9 cellular contexts compared by ENCODE assay signal in the genomic region with DNA sequence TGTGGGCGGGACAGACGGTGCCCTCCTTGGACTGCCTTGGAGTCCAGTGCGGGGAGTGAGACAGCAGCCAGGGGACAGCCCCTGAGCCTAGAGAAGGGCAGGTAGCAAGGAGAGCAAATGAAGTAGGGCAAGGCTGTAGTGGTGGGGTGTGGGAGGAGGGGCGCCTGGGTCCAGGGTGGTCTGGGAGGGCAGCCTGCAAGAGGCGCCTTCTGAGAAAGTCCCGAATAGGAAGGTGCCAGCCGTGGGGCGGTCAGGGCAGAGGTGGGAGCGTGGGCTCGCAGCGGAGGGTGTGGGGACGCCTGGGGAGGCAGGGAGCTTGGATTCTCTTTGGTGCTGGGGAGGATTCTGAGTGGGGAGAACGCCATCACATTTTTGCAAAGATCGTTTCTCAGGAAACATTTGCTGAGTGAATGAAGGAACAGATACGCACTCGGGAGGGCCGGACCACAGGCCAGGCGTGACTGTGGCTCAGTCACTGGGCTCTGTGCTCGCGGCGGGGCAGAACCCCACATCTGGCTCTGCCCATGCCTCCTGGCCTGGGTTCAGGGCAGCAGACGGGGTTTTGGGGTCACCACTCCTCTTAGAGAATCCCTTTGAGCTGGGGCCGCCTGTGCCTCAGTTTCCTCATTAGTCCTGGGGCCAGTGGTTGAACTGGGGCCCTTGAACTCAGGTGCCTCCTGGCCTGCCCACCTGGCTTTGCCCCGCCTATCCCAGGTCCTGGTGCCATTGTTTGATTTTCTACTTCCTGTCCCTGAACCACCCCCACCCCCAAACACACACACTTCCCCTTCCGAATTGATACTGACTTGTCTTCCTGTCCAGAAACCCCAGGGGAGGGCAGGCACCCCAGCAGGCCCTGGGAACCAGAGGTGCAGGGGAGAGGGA. TPM values are rescaled to one million over a fixed set of nuclear protein-coding genes. Genes with fewer than 3 reads are reported as not detected.
DNase-seq lines count a peak whose midpoint lies in the region; ATAC-seq and TF ChIP-seq lines count a peak whose summit lies in the region.
"Had no signal": no experiment of that assay in that cellular context is flagged by ENCODE, and none has a peak within 500 bp of the region (broad histone marks: within the 10 kb centered on the region; RNA-seq: fewer than 3 reads in every experiment).

No MANE protein-coding gene starts in this region.

- H3K27me3 ChIP-seq in Loucy (ENCODE audit: insufficient read depth, low read length, poor library complexity, severe bottlenecking) (no peaks in the 10 kb centered on the region), colonic mucosa (no peaks in the 10 kb centered on the region)

- H3K9me2 ChIP-seq in Loucy (replicated peaks; ENCODE audit: low read depth, low read length), result no peaks in the 10 kb centered on the region

- H3K9me3 Mint-ChIP-seq in activated naive CD8-positive, alpha-beta T cell treated with anti-CD3 and anti-CD28 coated beads, Interleukin-2, amount 50 U/mL, for 24 hours, result no peaks in the 10 kb centered on the region
- H3K9me3 Mint-ChIP-seq in nephron progenitor cell, result no peaks in the 10 kb centered on the region

- H3K4me1 Mint-ChIP-seq in activated naive CD8-positive, alpha-beta T cell treated with anti-CD3 and anti-CD28 coated beads, Interleukin-2, amount 50 U/mL, for 24 hours, result peaks cover 64% of the 10 kb centered on the region
- peaks cover 44% of the 10 kb centered on the region for H3K4me1 Mint-ChIP-seq in nephron progenitor cell

- H3F3A ChIP-seq in Loucy (ENCODE audit: low read depth), result no peaks in the 10 kb centered on the region

- DNase-seq in GF-D8 (lab: John Stamatoyannopoulos, UW) (peak; percentile 20), nephron progenitor cell (no peak), colonic mucosa (no peak), GM10266 (ENCODE audit: extremely low spot score) (no peak), ureter (ENCODE audit: low spot score) (no peak)
- DNase-seq in activated naive CD8-positive, alpha-beta T cell treated with anti-CD3 and anti-CD28 coated beads, Interleukin-2, amount 50 U/mL, for 24 hours, result no peak
- DNase-seq: NCI-H446 treated with DMSO at 0.1 percent for 48 hours had no signal

- peak overlapping the region; percentile 43 for H3K9ac ChIP-seq in Loucy (ENCODE audit: low read depth, low read length, poor library complexity, severe bottlenecking)
- H3K9ac ChIP-seq in colonic mucosa (ENCODE audit: low read depth in 2 of 2, low read length in 2 of 2), result no peak overlapping the region

- H3K27ac Mint-ChIP-seq in activated naive CD8-positive, alpha-beta T cell treated with anti-CD3 and anti-CD28 coated beads, Interleukin-2, amount 50 U/mL, for 24 hours, result peak overlapping the region; percentile 77
- peak overlapping the region; percentile 92 for H3K27ac Mint-ChIP-seq in nephron progenitor cell

- H3K4me2 ChIP-seq in Loucy (ENCODE audit: low read depth, low read length, poor library complexity, severe bottlenecking), result peak overlapping the region; percentile 54

- no peaks in the 10 kb centered on the region for H3K27me3 Mint-ChIP-seq in activated naive CD8-positive, alpha-beta T cell treated with anti-CD3 and anti-CD28 coated beads, Interleukin-2, amount 50 U/mL, for 24 hours
- no peaks in the 10 kb centered on the region for H3K27me3 Mint-ChIP-seq in nephron progenitor cell (ENCODE audit: low read depth, poor library complexity)

- intact Hi-C loops in colonic mucosa (cut with DNase I), result no loop called here

- peaks cover 28% of the 10 kb centered on the region; the same call in 1 of the 2 replicates for H3K79me2 ChIP-seq in Loucy (ENCODE audit: insufficient read depth, low read length)

- peaks cover 14% of the 10 kb centered on the region for H3K4me1 ChIP-seq in Loucy (ENCODE audit: insufficient read depth, low read length, poor library complexity, severe bottlenecking)
- H3K4me1 ChIP-seq in colonic mucosa, result no peaks in the 10 kb centered on the region

- no peak overlapping the region for H3K27ac ChIP-seq in colonic mucosa

- no peaks in the 10 kb centered on the region for H3K9me3 ChIP-seq in Loucy (ENCODE audit: insufficient read depth, low read depth, low read length)
- no peaks in the 10 kb centered on the region for H3K9me3 ChIP-seq in colonic mucosa

- H4K20me1 ChIP-seq in Loucy (ENCODE audit: insufficient read depth, low read length, poor library complexity, severe bottlenecking), result no peaks in the 10 kb centered on the region

- no peak overlapping the region for H2AFZ ChIP-seq in Loucy (ENCODE audit: low read length)

- no peak overlapping the region for H3K4me3 Mint-ChIP-seq in activated naive CD8-positive, alpha-beta T cell treated with anti-CD3 and anti-CD28 coated beads, Interleukin-2, amount 50 U/mL, for 24 hours
- H3K4me3 Mint-ChIP-seq in nephron progenitor cell, result no peak overlapping the region

- H3K36me3 ChIP-seq in Loucy (ENCODE audit: insufficient read depth, low read length) (peaks cover 4% of the 10 kb centered on the region; the same call in 1 of the 2 replicates), colonic mucosa (no peaks in the 10 kb centered on the region)

- no peaks in the 10 kb centered on the region for H3K36me3 Mint-ChIP-seq in activated naive CD8-positive, alpha-beta T cell treated with anti-CD3 and anti-CD28 coated beads, Interleukin-2, amount 50 U/mL, for 24 hours (ENCODE audit: low read depth)
- peaks cover 5% of the 10 kb centered on the region for H3K36me3 Mint-ChIP-seq in nephron progenitor cell (ENCODE audit: low read depth)

- no peak for ATAC-seq in activated naive CD8-positive, alpha-beta T cell treated with anti-CD3 and anti-CD28 coated beads, Interleukin-2, amount 50 U/mL, for 24 hours
- ATAC-seq in HG03432 (IDR thresholded peaks at IDR 0.05; ENCODE audit: unreplicated experiment), result no peak

- TF ChIP-seq CTCF in Loucy (conservative IDR thresholded peaks at IDR 0.05; ENCODE audit: low read length) (no peak), nephron progenitor cell (IDR thresholded peaks at IDR 0.05) (no peak), colonic mucosa (IDR thresholded peaks at IDR 0.05) (no peak), GM10266 (IDR thresholded peaks at IDR 0.05; ENCODE audit: control insufficient read depth, insufficient read depth, low read depth, missing control alignments) (no peak)

- H3K4me3 ChIP-seq in Loucy (ENCODE audit: low read length, poor library complexity, severe bottlenecking), result peak overlapping the region; percentile 51
- no peak overlapping the region for H3K4me3 ChIP-seq in colonic mucosa

RNA-seq across cellular contexts. Expression of a gene that starts 4.2 kb away (rescaled TPM):
- total RNA-seq in colonic mucosa, result 1 to 10 TPM; 2.4 to 5.6 TPM
- 23.6 TPM for total RNA-seq in ureter
